13 cellular contexts compared by ENCODE assay signal in genomic region chr15:67685008-67685599, GRCh38.
DNase-seq lines count a peak whose midpoint lies in the region; ATAC-seq and TF ChIP-seq lines count a peak whose summit lies in the region.
"Had no signal": no experiment of that assay in that cellular context is flagged by ENCODE, and none has a peak within 500 bp of the region (broad histone marks: within the 10 kb centered on the region; RNA-seq: fewer than 3 reads in every experiment).

No MANE protein-coding gene starts in this region.

- H3K36me3 ChIP-seq in heart right ventricle = peaks cover 0 to 27% (median 0%) of the 10 kb centered on the region in 9 donors

- 79 to 81% methylated on average over 3 of the region's 3 CpGs for WGBS in heart right ventricle, 2 donors

- no peak overlapping the region for H3K4me3 Mint-ChIP-seq in activated CD8-positive, alpha-beta T cell treated with anti-CD3 and anti-CD28 coated beads, Interleukin-2, amount 10 ng/mL, durations not matched to agents 7 days and 5 days
- H3K4me3 Mint-ChIP-seq: central memory CD8-positive, alpha-beta T cell; mesothelial cell of epicardium had no signal

- peaks cover 0 to 38% (median 19%) of the 10 kb centered on the region in 11 donors for H3K9me3 ChIP-seq in heart right ventricle

- H3K27ac Mint-ChIP-seq in activated CD8-positive, alpha-beta T cell treated with anti-CD3 and anti-CD28 coated beads, Interleukin-2, amount 10 ng/mL, durations not matched to agents 7 days and 5 days = no peak overlapping the region
- H3K27ac Mint-ChIP-seq: mesothelial cell of epicardium had no signal

- H3K4me1 ChIP-seq in heart right ventricle = no peaks in the 10 kb centered on the region

- H3K4me1 Mint-ChIP-seq in activated CD8-positive, alpha-beta T cell treated with anti-CD3 and anti-CD28 coated beads, Interleukin-2, amount 10 ng/mL, durations not matched to agents 7 days and 5 days (ENCODE audit: low read depth) = no peaks in the 10 kb centered on the region
- H3K4me1 Mint-ChIP-seq: central memory CD8-positive, alpha-beta T cell; mesothelial cell of epicardium had no signal

- no peak overlapping the region for H3K27ac ChIP-seq in heart right ventricle
- H3K27ac ChIP-seq: C4-2B had no signal

- H3K4me3 ChIP-seq in heart right ventricle = no peak overlapping the region

- H3K9me3 Mint-ChIP-seq in activated CD8-positive, alpha-beta T cell treated with anti-CD3 and anti-CD28 coated beads, Interleukin-2, amount 10 ng/mL, durations not matched to agents 7 days and 5 days (ENCODE audit: insufficient read depth) = peaks cover 27% of the 10 kb centered on the region
- H3K9me3 Mint-ChIP-seq: central memory CD8-positive, alpha-beta T cell had no signal

- CTCF ChIA-PET in activated CD8-positive, alpha-beta T cell treated with anti-CD3 and anti-CD28 coated beads, Interleukin-2, amount 10 ng/mL, durations not matched to agents 7 days and 5 days (lab: Charles Lee) = no interaction called here

- peak; percentile 3 to 39 for DNase-seq in NCI-H526 (lab: John Stamatoyannopoulos, UW)
- DNase-seq in NCI-H526 treated with DMSO at 0.1 percent for 48 hours (lab: John Stamatoyannopoulos, UW) = no peak
- DNase-seq in NCI-H2227 (lab: John Stamatoyannopoulos, UW; ENCODE audit: unreplicated experiment) = peak; percentile 56
- DNase-seq in cerebellar cortex (ENCODE audit: low spot score) = peak; percentile 49
- peak; percentile 3 for DNase-seq in pulmonary artery endothelial cell (ENCODE audit: low read depth, low spot score)
- no peak for DNase-seq in hypothalamus (lab: John Stamatoyannopoulos, UW)
- no peak for DNase-seq in heart right ventricle
- no peak for DNase-seq in activated CD8-positive, alpha-beta T cell treated with anti-CD3 and anti-CD28 coated beads, Interleukin-2, amount 10 ng/mL, durations not matched to agents 7 days and 5 days
- DNase-seq: NK-92 treated with Interleukin-12 subunit alpha and Interleukin-12 subunit beta, amount 100 ng/mL, for 24 hours; stimulated activated CD4-positive, alpha-beta T cell treated with anti-CD3 and anti-CD28 coated beads, Interleukin-15, amount 100 ng/mL, for 24 hours had no signal

- H3K36me3 Mint-ChIP-seq in activated CD8-positive, alpha-beta T cell treated with anti-CD3 and anti-CD28 coated beads, Interleukin-2, amount 10 ng/mL, durations not matched to agents 7 days and 5 days (ENCODE audit: low read depth) = peaks cover 27% of the 10 kb centered on the region

- H3K27me3 Mint-ChIP-seq in activated CD8-positive, alpha-beta T cell treated with anti-CD3 and anti-CD28 coated beads, Interleukin-2, amount 10 ng/mL, durations not matched to agents 7 days and 5 days (ENCODE audit: low read depth) = no peaks in the 10 kb centered on the region
- H3K27me3 Mint-ChIP-seq: central memory CD8-positive, alpha-beta T cell had no signal

- intact Hi-C loops in heart right ventricle (cut with DNase I) = no loop called here

- no peaks in the 10 kb centered on the region for H3K27me3 ChIP-seq in heart right ventricle

- POLR2A ChIA-PET in activated CD8-positive, alpha-beta T cell treated with anti-CD3 and anti-CD28 coated beads, Interleukin-2, amount 10 ng/mL, durations not matched to agents 7 days and 5 days (lab: Charles Lee) = no interaction called here

- TF ChIP-seq CTCF in heart right ventricle (IDR thresholded peaks at IDR 0.05) = no peak

- ATAC-seq in heart right ventricle = no peak
- ATAC-seq in activated CD8-positive, alpha-beta T cell treated with anti-CD3 and anti-CD28 coated beads, Interleukin-2, amount 10 ng/mL, durations not matched to agents 7 days and 5 days = no peak

Comparison
In these comparisons a context has a peak if more than half of its experiments do, and no peak if none do; other contexts are left out.
1. DNase-seq: peak in NCI-H526 (2 of 2), NCI-H2227 (single experiment), cerebellar cortex (single experiment) and pulmonary artery endothelial cell (single experiment); none in NCI-H526 treated with DMSO at 0.1 percent for 48 hours (single experiment), hypothalamus (0 of 51), heart right ventricle (0 of 2) and activated CD8-positive, alpha-beta T cell treated with anti-CD3 and anti-CD28 coated beads, Interleukin-2, amount 10 ng/mL, durations not matched to agents 7 days and 5 days (single experiment).